ENCODE assay signal across 8 cellular contexts in genomic region chr1:24150228-24151174, GRCh38. TPM values are rescaled to one million over a fixed set of nuclear protein-coding genes. Genes with fewer than 3 reads are reported as not detected.
DNase-seq lines count a peak whose midpoint lies in the region; ATAC-seq and TF ChIP-seq lines count a peak whose summit lies in the region.

No MANE protein-coding gene starts in this region.

- peak; percentile 81 for DNase-seq in CD14-positive monocyte (ENCODE audit: low spot score)
- DNase-seq in H9: peak; percentile 97
- DNase-seq in NCI-H2029 treated with DMSO at 0.1 percent for 48 hours (lab: John Stamatoyannopoulos, UW): peak; percentile 73
- peak; percentile 31 for DNase-seq in T1000 (lab: John Stamatoyannopoulos, UW)
- peak; percentile 91 for DNase-seq in astrocyte of the hippocampus (ENCODE audit: low read depth, low spot score)
- peak; percentile 94 for DNase-seq in hepatocyte (ENCODE audit: low spot score)
- DNase-seq in renal cortical epithelial cell (ENCODE audit: low read depth): peak; percentile 69
- DNase-seq in aorta: peak; percentile 91 to 96

- peak overlapping the region; percentile 95 for H3K56ac ChIP-seq in H9 (ENCODE audit: insufficient read length, low read depth, low read length)

- H3K27ac Mint-ChIP-seq in CD14-positive monocyte: peak overlapping the region in 4 of 7 donors; percentile 37 to 84 (median 59)
- H3K27ac Mint-ChIP-seq in H9: peak overlapping the region; percentile 90 to 98 (median 98)

- H2BK20ac ChIP-seq in H9 (ENCODE audit: low read depth, low read length, poor library complexity, severe bottlenecking): peak overlapping the region; percentile 98

- H2BK120ac ChIP-seq in H9 (ENCODE audit: low read depth, low read length, poor library complexity, severe bottlenecking): peak overlapping the region; percentile 100

- H3K27me3 ChIP-seq in H9 (ENCODE audit: insufficient read depth, low read length) (no peaks in the 10 kb centered on the region), hepatocyte (no peaks in the 10 kb centered on the region), aorta (ENCODE audit: control insufficient read depth in 1 of 2, insufficient read depth in 2 of 2, low read length in 1 of 2) (no peaks in the 10 kb centered on the region)

- H4K5ac ChIP-seq in H9 (ENCODE audit: insufficient read length, low read depth, low read length): peak overlapping the region; percentile 100

- TF ChIP-seq CTCF in CD14-positive monocyte (IDR thresholded peaks at IDR 0.05) (peak; percentile 96), H9 (conservative IDR thresholded peaks at IDR 0.05) (peak; percentile 81), hepatocyte (IDR thresholded peaks at IDR 0.05; ENCODE audit: poor library complexity) (peak; percentile 90)

- peak overlapping the region; percentile 98; the same call in 1 of the 2 replicates for H3K14ac ChIP-seq in H9 (ENCODE audit: insufficient read depth, low read length)

- peak overlapping the region; percentile 100 for H3K18ac ChIP-seq in H9 (ENCODE audit: insufficient read length, low read depth, low read length)

- H3K23me2 ChIP-seq in H9 (ENCODE audit: insufficient read length, low read depth, low read length, poor library complexity, severe bottlenecking): peaks cover 5% of the 10 kb centered on the region

- no peaks in the 10 kb centered on the region for H4K20me1 ChIP-seq in H9 (ENCODE audit: control insufficient read depth, insufficient read depth, insufficient read length)
- H4K20me1 ChIP-seq in hepatocyte (ENCODE audit: insufficient read depth, poor library complexity, severe bottlenecking): no peaks in the 10 kb centered on the region

- intact Hi-C loops in CD14-positive monocyte (cut with micrococcal nuclease): loop anchor here (1.0 to 5.0 kb wide), 3 partner anchors 37 to 241 kb away; partner anchors contain the start of gene IFNLR1 (in 1 of the 2)
- intact Hi-C loops in aorta (cut with DNase I): no loop called here

- H3K27ac ChIP-seq in H9 (ENCODE audit: insufficient read length, low read depth, low read length) (peak overlapping the region; percentile 99), hepatocyte (peak overlapping the region; percentile 98), aorta (ENCODE audit: low read depth in 1 of 2, low read length in 2 of 2) (no peak overlapping the region)

- H4K91ac ChIP-seq in H9 (ENCODE audit: insufficient read length, low read depth, low read length): peak overlapping the region; percentile 93

- no peak overlapping the region for H2BK15ac ChIP-seq in H9 (ENCODE audit: low read depth, low read length)

- no peaks in the 10 kb centered on the region for H3K9me2 ChIP-seq in hepatocyte (replicated peaks; ENCODE audit: insufficient read depth)

- H3K79me2 ChIP-seq in H9 (ENCODE audit: insufficient read depth, low read length): no peaks in the 10 kb centered on the region
- no peaks in the 10 kb centered on the region for H3K79me2 ChIP-seq in hepatocyte

- H2AFZ ChIP-seq in H9 (ENCODE audit: low read length) (no peak overlapping the region), hepatocyte (peak overlapping the region; percentile 39)

- peaks cover 43 to 55% (median 43%) of the 10 kb centered on the region in 3 donors for H3K27me3 Mint-ChIP-seq in CD14-positive monocyte (ENCODE audit: low read depth in 3 of 3)
- H3K27me3 Mint-ChIP-seq in H9 (ENCODE audit: low read depth): no peaks in the 10 kb centered on the region; the same call in 1 of the 2 replicates

- peak overlapping the region; percentile 94 for H2BK12ac ChIP-seq in H9 (ENCODE audit: insufficient read length, low read depth, low read length)

- H3K9ac ChIP-seq in H9 (ENCODE audit: extremely low read depth, insufficient read length, low read length): peak overlapping the region; percentile 100

- H3K4me2 ChIP-seq in H9 (ENCODE audit: insufficient read depth, insufficient read length, low read length) (peak overlapping the region; percentile 59), hepatocyte (peak overlapping the region; percentile 84)

- H3K9me3 Mint-ChIP-seq in CD14-positive monocyte (no peaks in the 10 kb centered on the region), H9 (no peaks in the 10 kb centered on the region; a peak in 1 of 5 replicates)

- H2BK5ac ChIP-seq in H9 (ENCODE audit: insufficient read length, low read length): peak overlapping the region; percentile 87

- peak overlapping the region; percentile 100 for H3T11ph ChIP-seq in H9 (ENCODE audit: low read length)

- H3K4me1 ChIP-seq in H9 (ENCODE audit: insufficient read depth, low read length): no peaks in the 10 kb centered on the region; the same call in 1 of the 2 replicates
- peaks cover 11% of the 10 kb centered on the region for H3K4me1 ChIP-seq in hepatocyte (ENCODE audit: insufficient read depth)
- no peaks in the 10 kb centered on the region for H3K4me1 ChIP-seq in aorta (ENCODE audit: control insufficient read depth in 1 of 2, insufficient read depth in 2 of 2, low read length in 2 of 2)

- peak overlapping the region; percentile 25 to 88 for H3K4me3 Mint-ChIP-seq in CD14-positive monocyte
- peak overlapping the region; percentile 53 to 78 for H3K4me3 Mint-ChIP-seq in H9

- peak overlapping the region; percentile 45 for H3K23ac ChIP-seq in H9 (ENCODE audit: insufficient read length, low read depth, low read length)

- peak; percentile 88 for ATAC-seq in aorta (ENCODE audit: low FRiP score)

- H3K36me3 Mint-ChIP-seq in CD14-positive monocyte: no peaks in the 10 kb centered on the region
- H3K36me3 Mint-ChIP-seq in H9 (ENCODE audit: insufficient read depth in 1 of 3, low read depth in 3 of 3): peaks cover 2 to 6% (median 4%) of the 10 kb centered on the region in 3 experiments; a peak in 4 of 7 replicates

- no CpG with 5 or more reads among the region's 36 CpGs for WGBS in H9 (ENCODE audit: extremely low coverage, insufficient read length, low lambda C conversion rate)
- WGBS in hepatocyte (ENCODE audit: low lambda C conversion rate, missing lambda C conversion rate): 23% methylated on average over 32 of the region's 36 CpGs
- 16 to 17% methylated on average over 36 of the region's 36 CpGs for WGBS in aorta, 2 donors

- H3K4me3 ChIP-seq in hepatocyte (peak overlapping the region; percentile 21), aorta (ENCODE audit: low read length in 2 of 2) (no peak overlapping the region)

- peak overlapping the region; percentile 92 for H4K8ac ChIP-seq in H9 (replicated peaks; ENCODE audit: insufficient read length, low read depth, low read length)

- peak overlapping the region; percentile 91 for H2AK5ac ChIP-seq in H9 (ENCODE audit: insufficient read length, low read length)

- H3K36me3 ChIP-seq in hepatocyte (replicated peaks; ENCODE audit: insufficient read depth, low read depth) (no peaks in the 10 kb centered on the region), aorta (ENCODE audit: control insufficient read depth in 1 of 2, insufficient read depth in 2 of 2, low read length in 1 of 2) (no peaks in the 10 kb centered on the region)

- H3K4me1 Mint-ChIP-seq in CD14-positive monocyte (peaks cover 14% of the 10 kb centered on the region), H9 (peaks cover 46 to 51% of the 10 kb centered on the region in 2 experiments)

- H3K79me1 ChIP-seq in H9 (ENCODE audit: insufficient read depth, low read depth, low read length, poor library complexity, severe bottlenecking): no peaks in the 10 kb centered on the region

- H3K4ac ChIP-seq in H9 (ENCODE audit: low read depth, low read length): peak overlapping the region; percentile 100; the same call in 1 of the 2 replicates

- H3K9me3 ChIP-seq in H9 (ENCODE audit: control insufficient read depth, low read depth, low read length) (no peaks in the 10 kb centered on the region), hepatocyte (ENCODE audit: low read depth) (no peaks in the 10 kb centered on the region), aorta (ENCODE audit: control insufficient read depth, low read length) (no peaks in the 10 kb centered on the region)

RNA-seq across cellular contexts. Expression of gene IL22RA1, which starts 7.6 kb away (rescaled TPM):
- polyA plus RNA-seq in CD14-positive monocyte (not detected), hepatocyte (3.5 and 8.2 TPM in 2 replicates), aorta (1 to 10 TPM in 1 of 2 donors, not detected in 1; 2.4 TPM)
- total RNA-seq in H9 (2021) (0.13 TPM in 1 of 2 replicates, not detected in the other), hepatocyte (4.7 and 6.1 TPM in 2 replicates), renal cortical epithelial cell (0.05 TPM in 1 of 2 replicates, not detected in the other), aorta (under 1 TPM; 0.18 to 0.23 TPM)

RNA-seq across cellular contexts. Expression of gene IFNLR1, which starts 36.6 kb away (rescaled TPM):
- not detected for polyA plus RNA-seq in CD14-positive monocyte
- total RNA-seq in H9 (2021): 8.9 and 9.6 TPM in 2 replicates
- total RNA-seq in hepatocyte: 5.8 and 6.4 TPM in 2 replicates
- 3.6 and 7.5 TPM in 2 replicates for polyA plus RNA-seq in hepatocyte
- 4.0 and 6.1 TPM in 2 replicates for total RNA-seq in renal cortical epithelial cell
- total RNA-seq in aorta: under 1 TPM; 0.23 to 0.42 TPM
- polyA plus RNA-seq in aorta: 1 to 10 TPM in 1 of 2 donors, under 1 TPM in 1; 0.15 to 1.9 TPM

RNA-seq across cellular contexts. Expression of gene MYOM3, which starts 38.6 kb away (rescaled TPM):
- polyA plus RNA-seq in CD14-positive monocyte (not detected), hepatocyte (0.67 and 2.0 TPM in 2 replicates), aorta (1 to 10 TPM in 1 of 2 donors, under 1 TPM in 1; 0.59 to 1.1 TPM)
- total RNA-seq in H9 (2021) (0.07 and 0.11 TPM in 2 replicates), hepatocyte (2.2 and 2.4 TPM in 2 replicates), renal cortical epithelial cell (1.5 and 9.0 TPM in 2 replicates), aorta (1 to 10 TPM in 1 of 2 donors, under 1 TPM in 1; 0.78 to 1.9 TPM)

Comparison
In these comparisons a context has a peak if more than half of its experiments do, and no peak if none do; other contexts are left out.
1. DNase-seq: peak in every context shown above with its lines; median percentile 97 in H9; 94 in hepatocyte; 94 in aorta; 91 in astrocyte of the hippocampus; 81 in CD14-positive monocyte; 73 in NCI-H2029 treated with DMSO at 0.1 percent for 48 hours; 69 in renal cortical epithelial cell; 31 in T1000.
2. H3K27ac ChIP-seq: peak in H9 (single experiment) and hepatocyte (single experiment); none in aorta (0 of 2).
3. intact Hi-C loops: an anchor here in CD14-positive monocyte (1.0 to 5.0 kb wide); none called in aorta.
4. Peak in every context shown above with its lines, with median percentiles within 50 percentile points of each other: CTCF ChIP-seq.